In genomic region chr11:69102732-69103615, GRCh38 we compare ENCODE assay signal across 12 cellular contexts. TPM values are rescaled to one million over a fixed set of nuclear protein-coding genes. Genes with fewer than 3 reads are reported as not detected.
DNase-seq lines count a peak whose midpoint lies in the region; ATAC-seq and TF ChIP-seq lines count a peak whose summit lies in the region.
"Had no signal": no experiment of that assay in that cellular context is flagged by ENCODE, and none has a peak within 500 bp of the region (broad histone marks: within the 10 kb centered on the region; RNA-seq: fewer than 3 reads in every experiment).

No MANE protein-coding gene starts in this region.

- H3K9me3 ChIP-seq in HCT116 (ENCODE audit: control insufficient read depth in 1 of 2, insufficient read depth in 1 of 2, low read depth in 1 of 2, low read length in 2 of 2), result no peaks in the 10 kb centered on the region
- H3K9me3 ChIP-seq in smooth muscle cell (replicated peaks; ENCODE audit: low read depth), result no peaks in the 10 kb centered on the region

- peak; percentile 3 for DNase-seq in NCI-H2171 treated with DMSO at 0.1 percent for 48 hours (lab: John Stamatoyannopoulos, UW)
- DNase-seq in NCI-H2171 (lab: John Stamatoyannopoulos, UW), result no peak
- no peak for DNase-seq in HCT116 (ENCODE audit: low read depth, low spot score)
- DNase-seq in left kidney (ENCODE audit: low read depth, low spot score), result peak; percentile 60
- DNase-seq in smooth muscle cell (lab: John Stamatoyannopoulos, UW; ENCODE audit: unreplicated experiment), result no peak
- DNase-seq in GM19238 (ENCODE audit: insufficient read length, low spot score), result no peak
- DNase-seq in mesenteric fat pad (ENCODE audit: low spot score), result no peak
- DNase-seq: ACHN; kidney glomerular epithelial cell; NCI-H2227 treated with DMSO at 0.1 percent for 48 hours; stimulated activated CD4-positive, alpha-beta T cell treated with anti-CD3 and anti-CD28 coated beads, Interleukin-2, amount 100 ng/mL, for 24 hours had no signal

- H3K9me2 ChIP-seq in HCT116 (ENCODE audit: insufficient read depth), result no peaks in the 10 kb centered on the region

- H3K27me3 ChIP-seq in HCT116 (ENCODE audit: insufficient read depth, low read length) (no peaks in the 10 kb centered on the region), smooth muscle cell (ENCODE audit: low read depth) (no peaks in the 10 kb centered on the region)

- no peaks in the 10 kb centered on the region for H3F3A ChIP-seq in smooth muscle cell (ENCODE audit: low read depth)

- H3K79me2 ChIP-seq in HCT116 (ENCODE audit: insufficient read depth, low read length), result no peaks in the 10 kb centered on the region
- H3K79me2 ChIP-seq in smooth muscle cell (ENCODE audit: low read depth), result no peaks in the 10 kb centered on the region

- no TSS peak for BruUV-seq in HCT116 (replicated peaks; lab: Mats Ljungman, UMichigan)

- POLR2A ChIA-PET in HCT116 (lab: Charles Lee), result no interaction called here

- TF ChIP-seq RAD21 in HCT116 (IDR thresholded peaks at IDR 0.05; ENCODE audit: low read depth), result peak; percentile 66

- H3K36me3 ChIP-seq in HCT116 (ENCODE audit: control insufficient read depth in 1 of 2, insufficient read depth in 2 of 2, low read length in 2 of 2) (no peaks in the 10 kb centered on the region), smooth muscle cell (ENCODE audit: low read depth) (no peaks in the 10 kb centered on the region)

- peak; percentile 29; the same call in 1 of the 2 replicates for ATAC-seq in HCT116

- H3K4me2 ChIP-seq in HCT116 (ENCODE audit: low read length) (no peak overlapping the region), smooth muscle cell (no peak overlapping the region)

- TF ChIP-seq POLR2A in HCT116 (IDR thresholded peaks at IDR 0.05; ENCODE audit: borderline replicate concordance, extremely low read depth, insufficient read depth, insufficient read length), result no peak

- peaks cover 3 to 21% of the 10 kb centered on the region in 2 experiments; a peak in 3 of 4 replicates for H3K4me1 ChIP-seq in HCT116 (ENCODE audit: control insufficient read depth in 1 of 2, insufficient read depth in 2 of 2, low read length in 2 of 2)
- H3K4me1 ChIP-seq in smooth muscle cell (ENCODE audit: low read depth), result no peaks in the 10 kb centered on the region

- TF ChIP-seq CTCF in HCT116 (IDR thresholded peaks at IDR 0.05 in 2 of 3, conservative IDR thresholded peaks at IDR 0.05 in 1 of 3; ENCODE audit: borderline replicate concordance in 1 of 3, insufficient read depth in 1 of 3, low read depth in 2 of 3, low read length in 2 of 3), result peak in 2 of 3 experiments; percentile 19 to 21; a peak in 2 of 6 replicates
- peak; percentile 45 for TF ChIP-seq CTCF in VCaP (conservative IDR thresholded peaks at IDR 0.05)
- no peak for TF ChIP-seq CTCF in smooth muscle cell (IDR thresholded peaks at IDR 0.05; ENCODE audit: borderline replicate concordance, insufficient read depth, poor library complexity, severe bottlenecking)

- no peaks in the 10 kb centered on the region for H4K20me1 ChIP-seq in HCT116 (ENCODE audit: insufficient read depth)
- H4K20me1 ChIP-seq in smooth muscle cell (ENCODE audit: low read depth), result no peaks in the 10 kb centered on the region

- RAD21 ChIA-PET in HCT116 (lab: Charles Lee; ENCODE audit: low non-redundant PET in 1 of 2, low total read pairs in 2 of 2, uncharacterized antibody in 2 of 2, unreplicated experiment in 2 of 2), result interaction anchor here (1.0 to 1.6 kb wide), 3 partner anchors 20 to 191 kb away, joined by 3 to 9 read pairs (median 3); partner anchors contain the start of gene MYEOV (in 1 of the 2)

- H3K27ac ChIP-seq in HCT116 (ENCODE audit: low read depth, low read length), result no peak overlapping the region
- H3K27ac ChIP-seq in VCaP, result no peak overlapping the region; the same call in 1 of the 2 replicates
- H3K27ac ChIP-seq in smooth muscle cell (ENCODE audit: low read depth), result no peak overlapping the region

- CTCF ChIA-PET in HCT116 (lab: Charles Lee), result interaction anchor here (1.6 to 2.4 kb wide), 5 partner anchors 138 to 581 kb away, joined by 4 to 16 read pairs (median 9); partner anchors contain the start of genes LTO1 and MYEOV

- H3K4me3 ChIP-seq in HCT116 (replicated peaks in 1 of 2; ENCODE audit: low read depth in 1 of 2, low read length in 2 of 2) (no peak overlapping the region), smooth muscle cell (no peak overlapping the region)

- 83% methylated on average over 23 of the region's 24 CpGs for WGBS in smooth muscle cell (ENCODE audit: low lambda C conversion rate)

- H3K9ac ChIP-seq in HCT116 (ENCODE audit: low read length) (no peak overlapping the region), smooth muscle cell (ENCODE audit: low read depth) (no peak overlapping the region)

- intact Hi-C loops in HCT116 (cut with micrococcal nuclease), result loop anchor here (5.0 kb wide), 2 partner anchors 259 to 274 kb away; no protein-coding TSS in a partner anchor

- H2AFZ ChIP-seq in HCT116 (ENCODE audit: low read depth, low read length, poor library complexity, severe bottlenecking), result no peak overlapping the region
- no peak overlapping the region for H2AFZ ChIP-seq in smooth muscle cell (ENCODE audit: low read depth)

TF ChIP-seq in HCT116, 20 proteins besides CTCF, POLR2A, EP300 and RAD21:
- TF ChIP-seq ZBTB33 (IDR thresholded peaks at IDR 0.05; ENCODE audit: extremely low read depth, insufficient replicate concordance, low read length) (no peak), EZH2phosphoT487 (IDR thresholded peaks at IDR 0.05; ENCODE audit: borderline replicate concordance) (no peak), FOSL1 (IDR thresholded peaks at IDR 0.05; ENCODE audit: low read depth) (no peak), SRF (IDR thresholded peaks at IDR 0.05; ENCODE audit: low read depth) (no peak), ELF1 (IDR thresholded peaks at IDR 0.05; ENCODE audit: borderline replicate concordance, low read depth) (no peak), POLR2AphosphoS5 (IDR thresholded peaks at IDR 0.05; ENCODE audit: low read depth, low read length) (no peak), ZNF274 (IDR thresholded peaks at IDR 0.05; ENCODE audit: low read depth, low read length) (no peak)

RNA-seq across cellular contexts. Expression of gene SMIM38, which starts 52.8 kb away (rescaled TPM):
- total RNA-seq in HCT116 (2021; ENCODE audit: unreplicated experiment) (0.54 TPM), smooth muscle cell (0.27 and 0.31 TPM in 2 replicates), mesenteric fat pad (0.29 TPM)
- 0.16 and 0.26 TPM in 2 replicates for polyA plus RNA-seq in HCT116 (2012)
- 0.79 TPM in 1 of 2 replicates, not detected in the other for polyA plus RNA-seq in smooth muscle cell

RNA-seq across cellular contexts. Expression of gene TPCN2, which starts 54.2 kb away (rescaled TPM):
- total RNA-seq in HCT116 (2021; ENCODE audit: unreplicated experiment) (15.2 TPM), smooth muscle cell (5.9 and 7.4 TPM in 2 replicates), mesenteric fat pad (17.1 TPM)
- polyA plus RNA-seq in HCT116 (2012), result 7.1 and 7.8 TPM in 2 replicates
- polyA plus RNA-seq in smooth muscle cell, result 10.5 and 13.6 TPM in 2 replicates

Comparison
In these comparisons a context has a peak if more than half of its experiments do, and no peak if none do; other contexts are left out.
1. DNase-seq: peak in NCI-H2171 treated with DMSO at 0.1 percent for 48 hours (single experiment) and left kidney (single experiment); none in NCI-H2171 (single experiment), HCT116 (single experiment), smooth muscle cell (single experiment), GM19238 (single experiment) and mesenteric fat pad (single experiment).